Comparison of ENCODE assay signal across 1 cellular context in the genomic region with DNA sequence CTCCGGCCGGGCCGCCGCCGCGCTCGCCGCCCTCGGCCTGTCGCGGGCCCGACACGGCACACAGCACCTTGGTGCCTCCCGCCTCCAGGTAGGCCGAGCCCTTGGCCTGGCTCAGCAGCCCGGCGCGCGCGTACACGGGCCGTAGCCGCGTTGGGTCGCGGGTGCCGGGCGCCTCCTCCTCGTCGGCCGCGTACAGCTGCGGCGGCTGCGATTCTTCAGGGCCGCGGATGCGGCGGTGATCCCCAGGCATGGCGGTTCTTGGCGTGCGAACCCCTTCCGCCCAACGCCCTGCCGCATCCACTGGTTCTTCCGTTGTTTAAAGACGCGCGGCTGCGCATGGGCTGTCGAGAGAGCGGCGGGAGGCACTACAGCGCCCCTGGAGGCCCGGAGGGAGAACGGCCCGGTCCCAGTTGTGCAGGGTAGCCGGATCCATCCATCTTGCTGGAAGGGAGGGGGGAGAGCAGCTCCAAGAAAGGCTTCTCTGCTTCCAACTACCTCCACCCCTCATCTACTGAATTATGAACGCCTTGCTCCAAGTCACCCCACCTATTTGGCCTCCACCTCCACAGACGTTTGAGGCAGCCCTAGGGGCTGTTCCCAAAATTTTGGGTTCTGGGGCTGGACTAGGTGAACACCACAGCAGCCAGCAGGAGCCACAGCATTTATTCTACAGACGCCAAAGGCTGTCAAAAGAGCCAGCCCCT.
TF ChIP-seq lines count a peak whose summit lies in the region.

A gene (minus strand): TSS at position 290 of the 704 bp plus-strand sequence. CDS start 40 bp downstream, at position 250.

TF ChIP-seq in K562, 482 proteins besides CTCF, POLR2A, EP300 and RAD21 (continued from another document and continues in another):
- TF ChIP-seq, protein P1, sequence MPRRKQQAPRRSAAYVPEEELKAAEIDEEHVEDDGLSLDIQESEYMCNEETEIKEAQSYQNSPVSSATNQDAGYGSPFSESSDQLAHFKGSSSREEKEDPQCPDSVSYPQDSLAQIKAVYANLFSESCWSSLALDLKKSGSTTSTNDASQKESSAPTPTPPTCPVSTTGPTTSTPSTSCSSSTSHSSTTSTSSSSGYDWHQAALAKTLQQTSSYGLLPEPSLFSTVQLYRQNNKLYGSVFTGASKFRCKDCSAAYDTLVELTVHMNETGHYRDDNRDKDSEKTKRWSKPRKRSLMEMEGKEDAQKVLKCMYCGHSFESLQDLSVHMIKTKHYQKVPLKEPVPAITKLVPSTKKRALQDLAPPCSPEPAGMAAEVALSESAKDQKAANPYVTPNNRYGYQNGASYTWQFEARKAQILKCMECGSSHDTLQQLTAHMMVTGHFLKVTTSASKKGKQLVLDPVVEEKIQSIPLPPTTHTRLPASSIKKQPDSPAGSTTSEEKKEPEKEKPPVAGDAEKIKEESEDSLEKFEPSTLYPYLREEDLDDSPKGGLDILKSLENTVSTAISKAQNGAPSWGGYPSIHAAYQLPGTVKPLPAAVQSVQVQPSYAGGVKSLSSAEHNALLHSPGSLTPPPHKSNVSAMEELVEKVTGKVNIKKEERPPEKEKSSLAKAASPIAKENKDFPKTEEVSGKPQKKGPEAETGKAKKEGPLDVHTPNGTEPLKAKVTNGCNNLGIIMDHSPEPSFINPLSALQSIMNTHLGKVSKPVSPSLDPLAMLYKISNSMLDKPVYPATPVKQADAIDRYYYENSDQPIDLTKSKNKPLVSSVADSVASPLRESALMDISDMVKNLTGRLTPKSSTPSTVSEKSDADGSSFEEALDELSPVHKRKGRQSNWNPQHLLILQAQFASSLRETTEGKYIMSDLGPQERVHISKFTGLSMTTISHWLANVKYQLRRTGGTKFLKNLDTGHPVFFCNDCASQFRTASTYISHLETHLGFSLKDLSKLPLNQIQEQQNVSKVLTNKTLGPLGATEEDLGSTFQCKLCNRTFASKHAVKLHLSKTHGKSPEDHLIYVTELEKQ (CRISPR knock-in tag; IDR thresholded peaks at IDR 0.05): no peak
- peak; percentile 95 for TF ChIP-seq ERF (CRISPR knock-in tag; IDR thresholded peaks at IDR 0.05)
- 0 out of 2 replicates have a peak, but pooled peaks have one; percentile 9 for TF ChIP-seq CEBPG (CRISPR knock-in tag; IDR thresholded peaks at IDR 0.05)
- no peak for TF ChIP-seq CEBPG (tag; conservative IDR thresholded peaks at IDR 0.05 in 1 of 2, IDR thresholded peaks at IDR 0.05 in 1 of 2)
- peak; percentile 84 for TF ChIP-seq ZNF764 (CRISPR knock-in tag; IDR thresholded peaks at IDR 0.05; ENCODE audit: low read depth)
- peak; percentile 22 to 90 (median 82) for TF ChIP-seq YY1 (IDR thresholded peaks at IDR 0.05; ENCODE audit: borderline replicate concordance in 1 of 3, control insufficient read depth in 1 of 3, extremely low read depth in 1 of 3, insufficient read depth in 3 of 3, insufficient read length in 1 of 3, insufficient replicate concordance in 2 of 3, low read depth in 1 of 3, low read length in 2 of 3)
- TF ChIP-seq ZNF24 (IDR thresholded peaks at IDR 0.05): peak; percentile 39
- TF ChIP-seq TRIM24 (IDR thresholded peaks at IDR 0.05): peak in 1 of 2 experiments; percentile 33; a peak in 1 of 4 replicates
- peak; percentile 64; the same call in 1 of the 2 replicates for TF ChIP-seq ZNF324 (CRISPR knock-in tag; IDR thresholded peaks at IDR 0.05)
- TF ChIP-seq ZNF23 (CRISPR knock-in tag; IDR thresholded peaks at IDR 0.05): peak; percentile 91
- TF ChIP-seq EP400 (IDR thresholded peaks at IDR 0.05): peak; percentile 83
- TF ChIP-seq ILF3 (IDR thresholded peaks at IDR 0.05; ENCODE audit: borderline replicate concordance): peak; percentile 96
- no peak for TF ChIP-seq ADNP (tag; IDR thresholded peaks at IDR 0.05)
- no peak for TF ChIP-seq ZNF354B (CRISPR knock-in tag; IDR thresholded peaks at IDR 0.05)
- TF ChIP-seq, protein P2, sequence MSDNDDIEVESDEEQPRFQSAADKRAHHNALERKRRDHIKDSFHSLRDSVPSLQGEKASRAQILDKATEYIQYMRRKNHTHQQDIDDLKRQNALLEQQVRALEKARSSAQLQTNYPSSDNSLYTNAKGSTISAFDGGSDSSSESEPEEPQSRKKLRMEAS (CRISPR knock-in tag; IDR thresholded peaks at IDR 0.05): peak; percentile 72
- TF ChIP-seq MTA2 (IDR thresholded peaks at IDR 0.05; ENCODE audit: low read depth): no peak
- peak; percentile 76; the same call in 1 of the 2 replicates for TF ChIP-seq PHF8 (IDR thresholded peaks at IDR 0.05; ENCODE audit: borderline replicate concordance, low read length)
- no peak for TF ChIP-seq ZEB2 (IDR thresholded peaks at IDR 0.05)
- TF ChIP-seq, protein P3, sequence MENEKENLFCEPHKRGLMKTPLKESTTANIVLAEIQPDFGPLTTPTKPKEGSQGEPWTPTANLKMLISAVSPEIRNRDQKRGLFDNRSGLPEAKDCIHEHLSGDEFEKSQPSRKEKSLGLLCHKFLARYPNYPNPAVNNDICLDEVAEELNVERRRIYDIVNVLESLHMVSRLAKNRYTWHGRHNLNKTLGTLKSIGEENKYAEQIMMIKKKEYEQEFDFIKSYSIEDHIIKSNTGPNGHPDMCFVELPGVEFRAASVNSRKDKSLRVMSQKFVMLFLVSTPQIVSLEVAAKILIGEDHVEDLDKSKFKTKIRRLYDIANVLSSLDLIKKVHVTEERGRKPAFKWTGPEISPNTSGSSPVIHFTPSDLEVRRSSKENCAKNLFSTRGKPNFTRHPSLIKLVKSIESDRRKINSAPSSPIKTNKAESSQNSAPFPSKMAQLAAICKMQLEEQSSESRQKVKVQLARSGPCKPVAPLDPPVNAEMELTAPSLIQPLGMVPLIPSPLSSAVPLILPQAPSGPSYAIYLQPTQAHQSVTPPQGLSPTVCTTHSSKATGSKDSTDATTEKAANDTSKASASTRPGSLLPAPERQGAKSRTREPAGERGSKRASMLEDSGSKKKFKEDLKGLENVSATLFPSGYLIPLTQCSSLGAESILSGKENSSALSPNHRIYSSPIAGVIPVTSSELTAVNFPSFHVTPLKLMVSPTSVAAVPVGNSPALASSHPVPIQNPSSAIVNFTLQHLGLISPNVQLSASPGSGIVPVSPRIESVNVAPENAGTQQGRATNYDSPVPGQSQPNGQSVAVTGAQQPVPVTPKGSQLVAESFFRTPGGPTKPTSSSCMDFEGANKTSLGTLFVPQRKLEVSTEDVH (IDR thresholded peaks at IDR 0.05; ENCODE audit: low read depth, partially characterized antibody): peak; percentile 94
- peak; percentile 98 for TF ChIP-seq XRCC5 (IDR thresholded peaks at IDR 0.05; ENCODE audit: low read depth, low read length)
- peak; percentile 76 for TF ChIP-seq TAF1 (IDR thresholded peaks at IDR 0.05; ENCODE audit: control insufficient read depth, extremely low read depth, insufficient read depth, low read length, severe bottlenecking)
- TF ChIP-seq PHF20 (IDR thresholded peaks at IDR 0.05; ENCODE audit: partially characterized antibody): peak; percentile 61
- 0 out of 2 replicates have a peak, but pooled peaks have one; percentile 17 for TF ChIP-seq BCOR (IDR thresholded peaks at IDR 0.05)
- TF ChIP-seq NFATC3 (IDR thresholded peaks at IDR 0.05): no peak; the same call in 1 of the 2 replicates
- TF ChIP-seq KLF10 (CRISPR knock-in tag; IDR thresholded peaks at IDR 0.05): peak; percentile 10; the same call in 1 of the 2 replicates
- TF ChIP-seq ZNF717 (CRISPR knock-in tag; IDR thresholded peaks at IDR 0.05): peak; percentile 87
- TF ChIP-seq SRSF7 (optimal IDR thresholded peaks at IDR 0.05; ENCODE audit: low read depth, low read length): no peak
- no peak for TF ChIP-seq NEUROD1 (IDR thresholded peaks at IDR 0.05; ENCODE audit: borderline replicate concordance, low read depth, low read length, partially characterized antibody)
- TF ChIP-seq, protein P4, sequence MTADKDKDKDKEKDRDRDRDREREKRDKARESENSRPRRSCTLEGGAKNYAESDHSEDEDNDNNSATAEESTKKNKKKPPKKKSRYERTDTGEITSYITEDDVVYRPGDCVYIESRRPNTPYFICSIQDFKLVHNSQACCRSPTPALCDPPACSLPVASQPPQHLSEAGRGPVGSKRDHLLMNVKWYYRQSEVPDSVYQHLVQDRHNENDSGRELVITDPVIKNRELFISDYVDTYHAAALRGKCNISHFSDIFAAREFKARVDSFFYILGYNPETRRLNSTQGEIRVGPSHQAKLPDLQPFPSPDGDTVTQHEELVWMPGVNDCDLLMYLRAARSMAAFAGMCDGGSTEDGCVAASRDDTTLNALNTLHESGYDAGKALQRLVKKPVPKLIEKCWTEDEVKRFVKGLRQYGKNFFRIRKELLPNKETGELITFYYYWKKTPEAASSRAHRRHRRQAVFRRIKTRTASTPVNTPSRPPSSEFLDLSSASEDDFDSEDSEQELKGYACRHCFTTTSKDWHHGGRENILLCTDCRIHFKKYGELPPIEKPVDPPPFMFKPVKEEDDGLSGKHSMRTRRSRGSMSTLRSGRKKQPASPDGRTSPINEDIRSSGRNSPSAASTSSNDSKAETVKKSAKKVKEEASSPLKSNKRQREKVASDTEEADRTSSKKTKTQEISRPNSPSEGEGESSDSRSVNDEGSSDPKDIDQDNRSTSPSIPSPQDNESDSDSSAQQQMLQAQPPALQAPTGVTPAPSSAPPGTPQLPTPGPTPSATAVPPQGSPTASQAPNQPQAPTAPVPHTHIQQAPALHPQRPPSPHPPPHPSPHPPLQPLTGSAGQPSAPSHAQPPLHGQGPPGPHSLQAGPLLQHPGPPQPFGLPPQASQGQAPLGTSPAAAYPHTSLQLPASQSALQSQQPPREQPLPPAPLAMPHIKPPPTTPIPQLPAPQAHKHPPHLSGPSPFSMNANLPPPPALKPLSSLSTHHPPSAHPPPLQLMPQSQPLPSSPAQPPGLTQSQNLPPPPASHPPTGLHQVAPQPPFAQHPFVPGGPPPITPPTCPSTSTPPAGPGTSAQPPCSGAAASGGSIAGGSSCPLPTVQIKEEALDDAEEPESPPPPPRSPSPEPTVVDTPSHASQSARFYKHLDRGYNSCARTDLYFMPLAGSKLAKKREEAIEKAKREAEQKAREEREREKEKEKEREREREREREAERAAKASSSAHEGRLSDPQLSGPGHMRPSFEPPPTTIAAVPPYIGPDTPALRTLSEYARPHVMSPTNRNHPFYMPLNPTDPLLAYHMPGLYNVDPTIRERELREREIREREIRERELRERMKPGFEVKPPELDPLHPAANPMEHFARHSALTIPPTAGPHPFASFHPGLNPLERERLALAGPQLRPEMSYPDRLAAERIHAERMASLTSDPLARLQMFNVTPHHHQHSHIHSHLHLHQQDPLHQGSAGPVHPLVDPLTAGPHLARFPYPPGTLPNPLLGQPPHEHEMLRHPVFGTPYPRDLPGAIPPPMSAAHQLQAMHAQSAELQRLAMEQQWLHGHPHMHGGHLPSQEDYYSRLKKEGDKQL (CRISPR knock-in tag; IDR thresholded peaks at IDR 0.05; ENCODE audit: borderline replicate concordance): 0 out of 2 replicates have a peak, but pooled peaks have one; percentile 53
- TF ChIP-seq, protein P5, sequence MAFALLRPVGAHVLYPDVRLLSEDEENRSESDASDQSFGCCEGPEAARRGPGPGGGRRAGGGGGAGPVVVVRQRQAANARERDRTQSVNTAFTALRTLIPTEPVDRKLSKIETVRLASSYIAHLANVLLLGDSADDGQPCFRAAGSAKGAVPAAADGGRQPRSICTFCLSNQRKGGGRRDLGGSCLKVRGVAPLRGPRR (CRISPR knock-in tag; IDR thresholded peaks at IDR 0.05): no peak
- TF ChIP-seq, protein P6, sequence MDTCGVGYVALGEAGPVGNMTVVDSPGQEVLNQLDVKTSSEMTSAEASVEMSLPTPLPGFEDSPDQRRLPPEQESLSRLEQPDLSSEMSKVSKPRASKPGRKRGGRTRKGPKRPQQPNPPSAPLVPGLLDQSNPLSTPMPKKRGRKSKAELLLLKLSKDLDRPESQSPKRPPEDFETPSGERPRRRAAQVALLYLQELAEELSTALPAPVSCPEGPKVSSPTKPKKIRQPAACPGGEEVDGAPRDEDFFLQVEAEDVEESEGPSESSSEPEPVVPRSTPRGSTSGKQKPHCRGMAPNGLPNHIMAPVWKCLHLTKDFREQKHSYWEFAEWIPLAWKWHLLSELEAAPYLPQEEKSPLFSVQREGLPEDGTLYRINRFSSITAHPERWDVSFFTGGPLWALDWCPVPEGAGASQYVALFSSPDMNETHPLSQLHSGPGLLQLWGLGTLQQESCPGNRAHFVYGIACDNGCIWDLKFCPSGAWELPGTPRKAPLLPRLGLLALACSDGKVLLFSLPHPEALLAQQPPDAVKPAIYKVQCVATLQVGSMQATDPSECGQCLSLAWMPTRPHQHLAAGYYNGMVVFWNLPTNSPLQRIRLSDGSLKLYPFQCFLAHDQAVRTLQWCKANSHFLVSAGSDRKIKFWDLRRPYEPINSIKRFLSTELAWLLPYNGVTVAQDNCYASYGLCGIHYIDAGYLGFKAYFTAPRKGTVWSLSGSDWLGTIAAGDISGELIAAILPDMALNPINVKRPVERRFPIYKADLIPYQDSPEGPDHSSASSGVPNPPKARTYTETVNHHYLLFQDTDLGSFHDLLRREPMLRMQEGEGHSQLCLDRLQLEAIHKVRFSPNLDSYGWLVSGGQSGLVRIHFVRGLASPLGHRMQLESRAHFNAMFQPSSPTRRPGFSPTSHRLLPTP (IDR thresholded peaks at IDR 0.05; ENCODE audit: borderline replicate concordance, extremely low read depth, insufficient read length): no peak
- 0 out of 2 replicates have a peak, but pooled peaks have one; percentile 51 for TF ChIP-seq ZKSCAN1 (IDR thresholded peaks at IDR 0.05; ENCODE audit: low read depth, low read length)
- peak; percentile 77 to 83; a peak in 3 of 4 replicates for TF ChIP-seq TEAD1 (CRISPR knock-in tag; IDR thresholded peaks at IDR 0.05)
- 0 out of 2 replicates have a peak, but pooled peaks have one; percentile 76 for TF ChIP-seq ZNF212 (CRISPR knock-in tag; IDR thresholded peaks at IDR 0.05)
- TF ChIP-seq SOX6 (IDR thresholded peaks at IDR 0.05): peak; percentile 62
- TF ChIP-seq MBD2 (IDR thresholded peaks at IDR 0.05; ENCODE audit: borderline replicate concordance, low read depth): no peak; the same call in none of the 2 replicates
- peak; percentile 60 for TF ChIP-seq RBBP5 (IDR thresholded peaks at IDR 0.05; ENCODE audit: borderline replicate concordance, insufficient read depth, low read length, poor library complexity, severe bottlenecking)
- TF ChIP-seq, protein P7, sequence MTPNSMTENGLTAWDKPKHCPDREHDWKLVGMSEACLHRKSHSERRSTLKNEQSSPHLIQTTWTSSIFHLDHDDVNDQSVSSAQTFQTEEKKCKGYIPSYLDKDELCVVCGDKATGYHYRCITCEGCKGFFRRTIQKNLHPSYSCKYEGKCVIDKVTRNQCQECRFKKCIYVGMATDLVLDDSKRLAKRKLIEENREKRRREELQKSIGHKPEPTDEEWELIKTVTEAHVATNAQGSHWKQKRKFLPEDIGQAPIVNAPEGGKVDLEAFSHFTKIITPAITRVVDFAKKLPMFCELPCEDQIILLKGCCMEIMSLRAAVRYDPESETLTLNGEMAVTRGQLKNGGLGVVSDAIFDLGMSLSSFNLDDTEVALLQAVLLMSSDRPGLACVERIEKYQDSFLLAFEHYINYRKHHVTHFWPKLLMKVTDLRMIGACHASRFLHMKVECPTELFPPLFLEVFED (CRISPR knock-in tag; conservative IDR thresholded peaks at IDR 0.05): peak; percentile 97
- TF ChIP-seq, protein P8, sequence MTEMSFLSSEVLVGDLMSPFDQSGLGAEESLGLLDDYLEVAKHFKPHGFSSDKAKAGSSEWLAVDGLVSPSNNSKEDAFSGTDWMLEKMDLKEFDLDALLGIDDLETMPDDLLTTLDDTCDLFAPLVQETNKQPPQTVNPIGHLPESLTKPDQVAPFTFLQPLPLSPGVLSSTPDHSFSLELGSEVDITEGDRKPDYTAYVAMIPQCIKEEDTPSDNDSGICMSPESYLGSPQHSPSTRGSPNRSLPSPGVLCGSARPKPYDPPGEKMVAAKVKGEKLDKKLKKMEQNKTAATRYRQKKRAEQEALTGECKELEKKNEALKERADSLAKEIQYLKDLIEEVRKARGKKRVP (CRISPR knock-in tag; IDR thresholded peaks at IDR 0.05): peak; percentile 74; the same call in 1 of the 2 replicates
- peak; percentile 64; the same call in 1 of the 2 replicates for TF ChIP-seq NFIC (IDR thresholded peaks at IDR 0.05)
- peak; percentile 80 for TF ChIP-seq CREM (IDR thresholded peaks at IDR 0.05; ENCODE audit: low read depth)
- peak; percentile 46; the same call in 1 of the 2 replicates for TF ChIP-seq ZNF41 (CRISPR knock-in tag; conservative IDR thresholded peaks at IDR 0.05)
